ENCODE assay signal across 18 cellular contexts in the genomic region with DNA sequence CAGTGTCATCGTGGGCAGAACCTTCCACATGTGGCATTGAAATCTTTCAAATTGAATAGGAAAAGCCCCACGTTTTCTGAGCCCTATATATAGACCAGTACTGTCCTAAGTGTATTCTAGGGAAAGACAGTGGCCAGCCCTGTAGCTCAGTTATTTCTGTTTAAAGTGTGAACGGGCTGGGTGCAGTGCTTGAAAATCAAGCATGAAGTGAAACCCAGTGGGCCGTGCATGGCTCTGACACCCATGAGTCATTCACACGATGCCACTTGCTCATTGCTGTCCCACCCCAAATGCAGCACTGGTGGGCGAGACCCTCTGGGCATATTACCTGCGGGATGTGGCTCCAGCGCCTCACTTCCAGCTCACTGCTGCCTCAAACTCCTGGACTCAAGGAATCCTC. TPM values are rescaled to one million over a fixed set of nuclear protein-coding genes. Genes with fewer than 3 reads are reported as not detected.
DNase-seq lines count a peak whose midpoint lies in the region; ATAC-seq, FAIRE-seq and TF ChIP-seq lines count a peak whose summit lies in the region.
"Had no signal": no experiment of that assay in that cellular context is flagged by ENCODE, and none has a peak within 500 bp of the region (broad histone marks: within the 10 kb centered on the region; RNA-seq: fewer than 3 reads in every experiment).

No MANE protein-coding gene starts in this region.

- intact Hi-C loops in Right ventricle myocardium superior (cut with DNase I) (no loop called here), K562 (cut with micrococcal nuclease) (no loop called here)
- intact Hi-C loops in activated T-helper 1 cell treated with anti-CD3 and anti-CD28 coated beads, Interleukin-12 subunit alpha, Interleukin-12 subunit beta, Interleukin-2, Interleukin-4 antibody, amounts not matched to agents 30 ng/mL and 10 ng/mL and 1 ng/mL, durations not matched to agents 14 hours and 24 hours and 36 hours (cut with micrococcal nuclease), result no loop called here

- no peaks in the 10 kb centered on the region for H3K9me3 Mint-ChIP-seq in activated T-helper 1 cell treated with anti-CD3 and anti-CD28 coated beads, Interleukin-12 subunit alpha, Interleukin-12 subunit beta, Interleukin-2, Interleukin-4 antibody, amounts not matched to agents 30 ng/mL and 10 ng/mL and 1 ng/mL, durations not matched to agents 14 hours and 24 hours and 36 hours

- H3K4me3 Mint-ChIP-seq in activated T-helper 1 cell treated with anti-CD3 and anti-CD28 coated beads, Interleukin-12 subunit alpha, Interleukin-12 subunit beta, Interleukin-2, Interleukin-4 antibody, amounts not matched to agents 30 ng/mL and 10 ng/mL and 1 ng/mL, durations not matched to agents 14 hours and 24 hours and 36 hours, result no peak overlapping the region

- no peaks in the 10 kb centered on the region for H3K9me3 ChIP-seq in cardiac muscle cell (ENCODE audit: low read depth)
- no peaks in the 10 kb centered on the region for H3K9me3 ChIP-seq in K562 (replicated peaks; ENCODE audit: control insufficient read depth, insufficient read depth, low read depth, low read length)

- H3K4me3 ChIP-seq in cardiac muscle cell (no peak overlapping the region), K562 (no peak overlapping the region)

- no peak overlapping the region; a peak in 1 of 4 replicates for H3K9ac ChIP-seq in K562 (ENCODE audit: insufficient read depth in 1 of 2, low read depth in 2 of 2, low read length in 2 of 2)

- POLR2A ChIA-PET in K562 (lab: Yijun Ruan, JAX), result interaction anchor here (0.6 to 1.8 kb wide), 5 partner anchors 13 to 214 kb away, joined by 3 to 10 read pairs (median 3); a partner anchor contains a TSS

- TF ChIP-seq CTCF in cardiac muscle cell (IDR thresholded peaks at IDR 0.05; ENCODE audit: low read depth, low read length) (peak; percentile 2), K562 (IDR thresholded peaks at IDR 0.05 in 2 of 3, conservative IDR thresholded peaks at IDR 0.05 in 1 of 3; ENCODE audit: insufficient read depth in 2 of 3, low read depth in 1 of 3, low read length in 3 of 3) (peak in 1 of 3 experiments; percentile 18; a peak in 1 of 6 replicates)

- ATAC-seq in Right ventricle myocardium superior (ENCODE audit: poor library complexity) (no peak), K562 (peak; percentile 29), GM21526 (IDR thresholded peaks at IDR 0.05; ENCODE audit: low FRiP score, unreplicated experiment) (no peak)

- H3K4me1 Mint-ChIP-seq in activated T-helper 1 cell treated with anti-CD3 and anti-CD28 coated beads, Interleukin-12 subunit alpha, Interleukin-12 subunit beta, Interleukin-2, Interleukin-4 antibody, amounts not matched to agents 30 ng/mL and 10 ng/mL and 1 ng/mL, durations not matched to agents 14 hours and 24 hours and 36 hours (ENCODE audit: low read depth), result no peaks in the 10 kb centered on the region

- CTCF ChIA-PET in K562 (lab: Yijun Ruan, JAX; ENCODE audit: low intra/inter-chr PET ratio), result no interaction called here

- in situ Hi-C loops in K562 (cut with MboI), result no loop called here

- no peak overlapping the region for H3K27ac ChIP-seq in cardiac muscle cell
- H3K27ac ChIP-seq in K562 (ENCODE audit: extremely low read depth, low read depth, low read length), result no peak overlapping the region
- H3K27ac ChIP-seq: C4-2B, HL-60 had no signal

- H3K9me1 ChIP-seq in K562 (ENCODE audit: control insufficient read depth, insufficient read depth, low read length), result no peaks in the 10 kb centered on the region

- H3K36me3 ChIP-seq in cardiac muscle cell (no peaks in the 10 kb centered on the region), K562 (ENCODE audit: control insufficient read depth, insufficient read depth, low read length) (no peaks in the 10 kb centered on the region)

- BruUV-seq in K562 (replicated peaks; lab: Mats Ljungman, UMichigan), result no TSS peak

- no peak for TF ChIP-seq EP300 in K562 (IDR thresholded peaks at IDR 0.05; ENCODE audit: low read length)

- no peak overlapping the region for H3K27ac Mint-ChIP-seq in activated T-helper 1 cell treated with anti-CD3 and anti-CD28 coated beads, Interleukin-12 subunit alpha, Interleukin-12 subunit beta, Interleukin-2, Interleukin-4 antibody, amounts not matched to agents 30 ng/mL and 10 ng/mL and 1 ng/mL, durations not matched to agents 14 hours and 24 hours and 36 hours

- peak; percentile 60 for FAIRE-seq in K562 (lab: Jason Lieb, UNC)

- DNase-seq in cardiac muscle cell (ENCODE audit: low read depth in 1 of 2, low spot score in 1 of 2) (no peak), Right ventricle myocardium superior (no peak), K562 (ENCODE audit: extremely low read depth in 1 of 4, low spot score in 3 of 4) (no peak), mucosa of gallbladder (ENCODE audit: low spot score) (no peak)
- DNase-seq in stimulated activated CD8-positive, alpha-beta memory T cell treated with anti-CD3 and anti-CD28 coated beads, Interleukin-4, amount 100 ng/mL, for 48 hours, result peak; percentile 39
- DNase-seq in activated T-helper 1 cell treated with anti-CD3 and anti-CD28 coated beads, Interleukin-12 subunit alpha, Interleukin-12 subunit beta, Interleukin-2, Interleukin-4 antibody, amounts not matched to agents 30 ng/mL and 10 ng/mL and 1 ng/mL, durations not matched to agents 14 hours and 24 hours and 36 hours (ENCODE audit: low spot score), result no peak
- DNase-seq: DMS79 treated with DMSO at 0.1 percent for 48 hours, NCI-H1417 treated with DMSO at 0.1 percent for 48 hours, NCI-H187 treated with DMSO at 0.1 percent for 48 hours, NCI-H2227 treated with DMSO at 0.1 percent for 48 hours, NCI-H510A treated with DMSO at 0.1 percent for 48 hours, RPMI8226, SIG-M5 had no signal

- TF ChIP-seq RAD21 in K562 (CRISPR knock-in tag; conservative IDR thresholded peaks at IDR 0.05 in 1 of 2, IDR thresholded peaks at IDR 0.05 in 1 of 2), result no peak

- no peak for TF ChIP-seq POLR2A in K562 (conservative IDR thresholded peaks at IDR 0.05)

- H3K27me3 Mint-ChIP-seq in activated T-helper 1 cell treated with anti-CD3 and anti-CD28 coated beads, Interleukin-12 subunit alpha, Interleukin-12 subunit beta, Interleukin-2, Interleukin-4 antibody, amounts not matched to agents 30 ng/mL and 10 ng/mL and 1 ng/mL, durations not matched to agents 14 hours and 24 hours and 36 hours (ENCODE audit: insufficient read depth), result no peaks in the 10 kb centered on the region

- H4K20me1 ChIP-seq in K562 (replicated peaks; ENCODE audit: control insufficient read depth, insufficient read depth, low read length), result peaks cover 50% of the 10 kb centered on the region

- H3K4me1 ChIP-seq in cardiac muscle cell (ENCODE audit: low read depth), result peaks cover 1% of the 10 kb centered on the region
- H3K4me1 ChIP-seq in K562 (replicated peaks in 1 of 2; ENCODE audit: control insufficient read depth in 2 of 2, insufficient read depth in 2 of 2, low read length in 2 of 2), result peaks cover 0 to 60% of the 10 kb centered on the region in 2 experiments; a peak in 1 of 5 replicates

- H3K4me2 ChIP-seq in K562 (ENCODE audit: insufficient read depth, low read length), result no peak overlapping the region

- WGBS in K562 (ENCODE audit: insufficient coverage, low coverage, missing lambda C conversion rate), result 1% methylated on average over 8 of the region's 8 CpGs

- H3K27me3 ChIP-seq in cardiac muscle cell (no peaks in the 10 kb centered on the region), K562 (ENCODE audit: control insufficient read depth in 2 of 2, insufficient read depth in 2 of 2, low read length in 2 of 2) (peaks cover 64 to 85% of the 10 kb centered on the region in 2 experiments; a peak in 4 of 5 replicates)

- no peak overlapping the region for H2AFZ ChIP-seq in K562 (ENCODE audit: low read depth, low read length)

- no peaks in the 10 kb centered on the region for H3K36me3 Mint-ChIP-seq in activated T-helper 1 cell treated with anti-CD3 and anti-CD28 coated beads, Interleukin-12 subunit alpha, Interleukin-12 subunit beta, Interleukin-2, Interleukin-4 antibody, amounts not matched to agents 30 ng/mL and 10 ng/mL and 1 ng/mL, durations not matched to agents 14 hours and 24 hours and 36 hours (ENCODE audit: low read depth)

- H3K79me2 ChIP-seq in K562 (ENCODE audit: control insufficient read depth, insufficient read depth, low read length), result no peaks in the 10 kb centered on the region

RNA-seq across cellular contexts. Expression of a gene that starts 29.8 kb away (rescaled TPM):
- not detected in 2 replicates for total RNA-seq in cardiac muscle cell
- polyA plus RNA-seq in cardiac muscle cell, result not detected in 2 replicates
- total RNA-seq in Right ventricle myocardium superior, result 0.30 TPM
- total RNA-seq in K562 (2011; cell fraction: chromatin; rRNA removed; ENCODE audit: low replicate concordance), result not detected in 2 replicates
- not detected in 2 replicates for total RNA-seq in K562 (2011; cell fraction: nucleolus; rRNA removed)
- not detected in 2 replicates for total RNA-seq in K562 (2011; cell fraction: nucleoplasm; rRNA removed)
- total RNA-seq in K562 (2014; rRNA removed), result not detected in 2 replicates
- not detected in 2 replicates for total RNA-seq in K562 (2014; rRNA removed; fragmentation: Illumina TruSeq; extraction: Trizol)
- not detected in 2 replicates for total RNA-seq in K562 (2015; rRNA removed; fragmentation: Illumina TruSeq; extraction: Trizol)
- not detected in 2 replicates for total RNA-seq in K562 (2021)
- polyA plus RNA-seq in K562 (2011; rRNA removed), result not detected in 2 replicates
- polyA plus RNA-seq in K562 (2011; cell fraction: cytosol; rRNA removed), result not detected in 2 replicates
- not detected in 2 replicates for polyA plus RNA-seq in K562 (2011; cell fraction: nucleus; rRNA removed)
- 0.26 TPM in 1 of 2 replicates, not detected in the other for polyA plus RNA-seq in K562 (2012)
- not detected in 2 replicates for polyA plus RNA-seq in K562 (2014; fragmentation: Illumina TruSeq; extraction: Trizol)
- not detected for polyA plus RNA-seq in K562 (2014; fragmentation: Nextera tagmentation; extraction: Ambion mirVana)
- not detected in 2 replicates for polyA plus RNA-seq in K562 (2014; rRNA removed)
- not detected in 2 replicates for polyA minus RNA-seq in K562 (2011; rRNA and poly(A)+ RNA removed)
- not detected in 2 replicates for polyA minus RNA-seq in K562 (2011; cell fraction: cytosol; rRNA and poly(A)+ RNA removed)
- not detected in 2 replicates for polyA minus RNA-seq in K562 (2011; cell fraction: nucleus; rRNA and poly(A)+ RNA removed)
- 0.26 TPM in 1 of 2 replicates, not detected in the other for total RNA-seq in activated T-helper 1 cell treated with anti-CD3 and anti-CD28 coated beads, Interleukin-12 subunit alpha, Interleukin-12 subunit beta, Interleukin-2, Interleukin-4 antibody, amounts not matched to agents 30 ng/mL and 10 ng/mL and 1 ng/mL, durations not matched to agents 14 hours and 24 hours and 36 hours
- total RNA-seq in mucosa of gallbladder, result 0.83 TPM
- total RNA-seq: A673, H7 had no signal

RNA-seq across cellular contexts. Expression of a gene that starts 49.0 kb away (rescaled TPM):
- total RNA-seq in cardiac muscle cell (30.3 and 35.8 TPM in 2 replicates), Right ventricle myocardium superior (39.2 TPM), K562 (2014; rRNA removed) (16.4 and 27.9 TPM in 2 replicates), K562 (2014; rRNA removed; fragmentation: Illumina TruSeq; extraction: Trizol) (4.5 and 7.5 TPM in 2 replicates), K562 (2015; rRNA removed; fragmentation: Illumina TruSeq; extraction: Trizol) (9.8 and 11.3 TPM in 2 replicates), K562 (2021) (99.5 and 109 TPM in 2 replicates), mucosa of gallbladder (64.8 TPM)
- polyA plus RNA-seq in cardiac muscle cell (43.8 and 53.4 TPM in 2 replicates), K562 (2011; rRNA removed) (21.3 and 39.4 TPM in 2 replicates), K562 (2014; fragmentation: Illumina TruSeq; extraction: Trizol) (34.6 and 58.2 TPM in 2 replicates), K562 (2014; fragmentation: Nextera tagmentation; extraction: Ambion mirVana) (under 1 TPM; 0.04 to 0.15 TPM), K562 (2014; rRNA removed) (74.5 and 108 TPM in 2 replicates)
- total RNA-seq in K562 (2011; cell fraction: chromatin; rRNA removed; ENCODE audit: low replicate concordance), result 77.3 and 229 TPM in 2 replicates
- total RNA-seq in K562 (2011; cell fraction: nucleolus; rRNA removed), result 110 and 113 TPM in 2 replicates
- total RNA-seq in K562 (2011; cell fraction: nucleoplasm; rRNA removed), result 89.5 and 103 TPM in 2 replicates
- 30.5 and 34.1 TPM in 2 replicates for polyA plus RNA-seq in K562 (2011; cell fraction: cytosol; rRNA removed)
- polyA plus RNA-seq in K562 (2011; cell fraction: nucleus; rRNA removed), result 388 and 500 TPM in 2 replicates
- polyA plus RNA-seq in K562 (2012), result 47.3 and 69.3 TPM in 2 replicates
- 5.1 and 6.4 TPM in 2 replicates for polyA minus RNA-seq in K562 (2011; rRNA and poly(A)+ RNA removed)
- 26.3 and 42.5 TPM in 2 replicates for polyA minus RNA-seq in K562 (2011; cell fraction: cytosol; rRNA and poly(A)+ RNA removed)
- polyA minus RNA-seq in K562 (2011; cell fraction: nucleus; rRNA and poly(A)+ RNA removed), result 38.9 and 55.3 TPM in 2 replicates
- 83.9 and 92.3 TPM in 2 replicates for total RNA-seq in activated T-helper 1 cell treated with anti-CD3 and anti-CD28 coated beads, Interleukin-12 subunit alpha, Interleukin-12 subunit beta, Interleukin-2, Interleukin-4 antibody, amounts not matched to agents 30 ng/mL and 10 ng/mL and 1 ng/mL, durations not matched to agents 14 hours and 24 hours and 36 hours
